In genomic region chr2:16246281-16246850, GRCh38 we compare ENCODE assay signal across 38 cellular contexts.
"Had no signal": no experiment of that assay in that cellular context is flagged by ENCODE, and none has a peak within 500 bp of the region (broad histone marks: within the 10 kb centered on the region; RNA-seq: fewer than 3 reads in every experiment).

No MANE protein-coding gene starts in this region.

- H3K4me1 ChIP-seq: ascending aorta, breast epithelium had no signal

- H3K27ac ChIP-seq: ascending aorta, body of pancreas, brain microvascular endothelial cell, breast epithelium, cardiac muscle cell had no signal

- H3K36me3 Mint-ChIP-seq: activated naive CD4-positive, alpha-beta T cell treated with anti-CD3 and anti-CD28 coated beads, Interleukin-2, amount 10 ng/mL, durations not matched to agents 7 days and 5 days; activated naive CD4-positive, alpha-beta T cell treated with anti-CD3 and anti-CD28 coated beads, Interleukin-2, amount 50 U/mL, for 24 hours; activated naive CD4-positive, alpha-beta T cell treated with anti-CD3 and anti-CD28 coated beads, Interleukin-2, amount 50 U/mL, for 72 hours; activated naive CD8-positive, alpha-beta T cell; activated naive CD8-positive, alpha-beta T cell treated with anti-CD3 and anti-CD28 coated beads for 36 hours; activated naive CD8-positive, alpha-beta T cell treated with anti-CD3 and anti-CD28 coated beads, Interleukin-2, amount 10 ng/mL, durations not matched to agents 7 days and 5 days; brain had no signal

- H3K4me3 Mint-ChIP-seq: activated naive CD4-positive, alpha-beta T cell treated with anti-CD3 and anti-CD28 coated beads for 36 hours; activated naive CD4-positive, alpha-beta T cell treated with anti-CD3 and anti-CD28 coated beads, Interleukin-2, amount 10 ng/mL, durations not matched to agents 7 days and 5 days; activated naive CD4-positive, alpha-beta T cell treated with anti-CD3 and anti-CD28 coated beads, Interleukin-2, amount 50 U/mL, for 24 hours; activated naive CD8-positive, alpha-beta T cell; activated naive CD8-positive, alpha-beta T cell treated with anti-CD3 and anti-CD28 coated beads for 36 hours; activated naive CD8-positive, alpha-beta T cell treated with anti-CD3 and anti-CD28 coated beads, Interleukin-2, amount 10 ng/mL, durations not matched to agents 7 days and 5 days; activated naive CD8-positive, alpha-beta T cell treated with anti-CD3 and anti-CD28 coated beads, Interleukin-2, amount 50 U/mL, for 24 hours; activated T-cell treated with anti-CD3 and anti-CD28 coated beads, Interleukin-2, amount 50 U/mL, for 24 hours; activated T-cell treated with anti-CD3 and anti-CD28 coated beads, Interleukin-2, amount 50 U/mL, for 4 hours; activated T-cell treated with anti-CD3 and anti-CD28 coated beads, Interleukin-2, amount 50 U/mL, for 72 hours; activated T-helper 1 cell treated with anti-CD3 and anti-CD28 coated beads, Interleukin-12 subunit alpha, Interleukin-12 subunit beta, Interleukin-2, Interleukin-4 antibody, amounts not matched to agents 30 ng/mL and 10 ng/mL and 1 ng/mL, durations not matched to agents 14 hours and 24 hours and 36 hours; activated T-helper 17 cell treated with anti-CD3 and anti-CD28 coated beads, Interleukin-2, amount 50 U/mL, for 72 hours; brain; central memory CD8-positive, alpha-beta T cell had no signal

- DNase-seq: activated effector memory CD4-positive, alpha-beta T cell treated with anti-CD3 and anti-CD28 coated beads, Interleukin-2, amount 50 U/mL, for 16 hours; activated effector memory CD4-positive, alpha-beta T cell treated with Interleukin-2 at 50 U/mL for 16 hours; activated gamma-delta T cell; activated gamma-delta T cell treated with Interleukin-2 at 50 U/mL for 16 hours; activated naive CD4-positive, alpha-beta T cell; activated naive CD4-positive, alpha-beta T cell treated with anti-CD3 and anti-CD28 coated beads for 36 hours; activated naive CD4-positive, alpha-beta T cell treated with anti-CD3 and anti-CD28 coated beads, Interleukin-2, amount 10 ng/mL, durations not matched to agents 7 days and 5 days; activated naive CD4-positive, alpha-beta T cell treated with anti-CD3 and anti-CD28 coated beads, Interleukin-2, amount 50 U/mL, for 16 hours; activated naive CD4-positive, alpha-beta T cell treated with Interleukin-2 at 50 U/mL for 16 hours; activated naive CD8-positive, alpha-beta T cell treated with anti-CD3 and anti-CD28 coated beads for 36 hours; activated naive CD8-positive, alpha-beta T cell treated with anti-CD3 and anti-CD28 coated beads, Interleukin-2, amount 10 ng/mL, durations not matched to agents 7 days and 5 days; activated naive CD8-positive, alpha-beta T cell treated with anti-CD3 and anti-CD28 coated beads, Interleukin-2, amount 50 U/mL, for 24 hours; activated T-cell treated with anti-CD3 and anti-CD28 coated beads for 4 hours; activated T-cell treated with anti-CD3 and anti-CD28 coated beads, Interleukin-2, amount 50 U/mL, for 1 hour; activated T-cell treated with anti-CD3 and anti-CD28 coated beads, Interleukin-2, amount 50 U/mL, for 24 hours; activated T-cell treated with anti-CD3 and anti-CD28 coated beads, Interleukin-2, amount 50 U/mL, for 4 hours; activated T-cell treated with anti-CD3 and anti-CD28 coated beads, Interleukin-2, amount 50 U/mL, for 48 hours; activated T-cell treated with anti-CD3 and anti-CD28 coated beads, Interleukin-2, amount 50 U/mL, for 72 hours; amniotic stem cell; amygdala; anterior cingulate cortex; aorta; body of pancreas; brain microvascular endothelial cell; caudate nucleus; central memory CD4-positive, alpha-beta T cell; cerebellar nuclear complex had no signal

- H3K9me3 ChIP-seq: ascending aorta, body of pancreas, breast epithelium had no signal

- H3K27me3 Mint-ChIP-seq: activated naive CD4-positive, alpha-beta T cell treated with anti-CD3 and anti-CD28 coated beads, Interleukin-2, amount 50 U/mL, for 24 hours; activated naive CD8-positive, alpha-beta T cell treated with anti-CD3 and anti-CD28 coated beads for 36 hours; activated naive CD8-positive, alpha-beta T cell treated with anti-CD3 and anti-CD28 coated beads, Interleukin-2, amount 50 U/mL, for 24 hours; activated T-cell treated with anti-CD3 and anti-CD28 coated beads, Interleukin-2, amount 50 U/mL, for 24 hours; activated T-helper 17 cell treated with anti-CD3 and anti-CD28 coated beads, Interleukin-2, amount 50 U/mL, for 72 hours; brain; central memory CD8-positive, alpha-beta T cell had no signal

- H3K27ac Mint-ChIP-seq: activated naive CD4-positive, alpha-beta T cell treated with anti-CD3 and anti-CD28 coated beads for 36 hours; activated naive CD4-positive, alpha-beta T cell treated with anti-CD3 and anti-CD28 coated beads, Interleukin-2, amount 10 ng/mL, durations not matched to agents 7 days and 5 days; activated naive CD4-positive, alpha-beta T cell treated with anti-CD3 and anti-CD28 coated beads, Interleukin-2, amount 50 U/mL, for 24 hours; activated naive CD8-positive, alpha-beta T cell; activated naive CD8-positive, alpha-beta T cell treated with anti-CD3 and anti-CD28 coated beads for 36 hours; activated naive CD8-positive, alpha-beta T cell treated with anti-CD3 and anti-CD28 coated beads, Interleukin-2, amount 10 ng/mL, durations not matched to agents 7 days and 5 days; activated naive CD8-positive, alpha-beta T cell treated with anti-CD3 and anti-CD28 coated beads, Interleukin-2, amount 50 U/mL, for 24 hours; activated T-cell treated with anti-CD3 and anti-CD28 coated beads, Interleukin-2, amount 50 U/mL, for 24 hours; activated T-cell treated with anti-CD3 and anti-CD28 coated beads, Interleukin-2, amount 50 U/mL, for 72 hours; activated T-helper 1 cell treated with anti-CD3 and anti-CD28 coated beads, Interleukin-12 subunit alpha, Interleukin-12 subunit beta, Interleukin-2, Interleukin-4 antibody, amounts not matched to agents 30 ng/mL and 10 ng/mL and 1 ng/mL, durations not matched to agents 14 hours and 24 hours and 36 hours; activated T-helper 17 cell treated with anti-CD3 and anti-CD28 coated beads, Interleukin-2, amount 50 U/mL, for 72 hours; activated T-helper 2 cell treated with anti-CD3 and anti-CD28 coated beads, Interferon-gamma antibody, Interleukin-2, Interleukin-4, amounts not matched to agents 10 μg/mL and 5 μg/mL and 100 μg/mL, durations not matched to agents 14 hours and 24 hours and 36 hours had no signal

- H3K27me3 ChIP-seq: ascending aorta, body of pancreas, brain microvascular endothelial cell had no signal

- H3K9me3 Mint-ChIP-seq: activated naive CD4-positive, alpha-beta T cell treated with anti-CD3 and anti-CD28 coated beads for 36 hours; activated naive CD4-positive, alpha-beta T cell treated with anti-CD3 and anti-CD28 coated beads, Interleukin-2, amount 10 ng/mL, durations not matched to agents 7 days and 5 days; activated naive CD4-positive, alpha-beta T cell treated with anti-CD3 and anti-CD28 coated beads, Interleukin-2, amount 50 U/mL, for 24 hours; activated naive CD4-positive, alpha-beta T cell treated with anti-CD3 and anti-CD28 coated beads, Interleukin-2, amount 50 U/mL, for 72 hours; activated naive CD8-positive, alpha-beta T cell treated with anti-CD3 and anti-CD28 coated beads for 36 hours; activated naive CD8-positive, alpha-beta T cell treated with anti-CD3 and anti-CD28 coated beads, Interleukin-2, amount 10 ng/mL, durations not matched to agents 7 days and 5 days; activated naive CD8-positive, alpha-beta T cell treated with anti-CD3 and anti-CD28 coated beads, Interleukin-2, amount 50 U/mL, for 24 hours; activated T-cell treated with anti-CD3 and anti-CD28 coated beads, Interleukin-2, amount 50 U/mL, for 24 hours; activated T-cell treated with anti-CD3 and anti-CD28 coated beads, Interleukin-2, amount 50 U/mL, for 4 hours; activated T-cell treated with anti-CD3 and anti-CD28 coated beads, Interleukin-2, amount 50 U/mL, for 72 hours; activated T-helper 1 cell treated with anti-CD3 and anti-CD28 coated beads, Interleukin-12 subunit alpha, Interleukin-12 subunit beta, Interleukin-2, Interleukin-4 antibody, amounts not matched to agents 30 ng/mL and 10 ng/mL and 1 ng/mL, durations not matched to agents 14 hours and 24 hours and 36 hours; activated T-helper 17 cell treated with anti-CD3 and anti-CD28 coated beads, Interleukin-2, amount 50 U/mL, for 72 hours; activated T-helper 2 cell treated with anti-CD3 and anti-CD28 coated beads, Interferon-gamma antibody, Interleukin-2, Interleukin-4, amounts not matched to agents 10 μg/mL and 5 μg/mL and 100 μg/mL, durations not matched to agents 14 hours and 24 hours and 36 hours; central memory CD8-positive, alpha-beta T cell had no signal

- H3K36me3 ChIP-seq: ascending aorta, brain microvascular endothelial cell, breast epithelium, cardiac muscle cell had no signal

- H3K4me1 Mint-ChIP-seq: activated naive CD4-positive, alpha-beta T cell treated with anti-CD3 and anti-CD28 coated beads, Interleukin-2, amount 10 ng/mL, durations not matched to agents 7 days and 5 days; activated naive CD4-positive, alpha-beta T cell treated with anti-CD3 and anti-CD28 coated beads, Interleukin-2, amount 50 U/mL, for 24 hours; activated naive CD8-positive, alpha-beta T cell treated with anti-CD3 and anti-CD28 coated beads for 36 hours; activated naive CD8-positive, alpha-beta T cell treated with anti-CD3 and anti-CD28 coated beads, Interleukin-2, amount 10 ng/mL, durations not matched to agents 7 days and 5 days; activated naive CD8-positive, alpha-beta T cell treated with anti-CD3 and anti-CD28 coated beads, Interleukin-2, amount 50 U/mL, for 24 hours; activated T-helper 17 cell treated with anti-CD3 and anti-CD28 coated beads, Interleukin-2, amount 50 U/mL, for 72 hours; central memory CD8-positive, alpha-beta T cell had no signal

- H3K4me3 ChIP-seq: ascending aorta, body of pancreas, breast epithelium, cardiac muscle cell had no signal
